ENCODE assay signal across 8 cellular contexts in genomic region chr12:94263011-94263786, GRCh38.
DNase-seq lines count a peak whose midpoint lies in the region; ATAC-seq and TF ChIP-seq lines count a peak whose summit lies in the region.

No MANE protein-coding gene starts in this region.

- H3K36me3 Mint-ChIP-seq in T-helper 1 cell treated with Interleukin-12 subunit alpha and Interleukin-12 subunit beta and Interleukin-4 antibody, amounts not matched to agents 30 μg/mL and 1 μg/mL, for 36 hours (ENCODE audit: low read depth), result peaks cover 48% of the 10 kb centered on the region

- peak; percentile 36 for DNase-seq in GM12864 (ENCODE audit: low read depth)
- no peak for DNase-seq in ascending aorta (ENCODE audit: low spot score in 2 of 2)
- DNase-seq in mucosa of gallbladder (ENCODE audit: low spot score), result peak; percentile 15
- DNase-seq in stimulated activated naive CD8-positive, alpha-beta T cell treated with anti-CD3 and anti-CD28 coated beads, Interleukin-15, Interleukin-2, amounts not matched to agents 100 U/mL and 50 U/mL, for 24 hours, result peak; percentile 80
- no peak for DNase-seq in DMS79 treated with DMSO at 0.1 percent for 48 hours (lab: John Stamatoyannopoulos, UW)

- H3K9me3 ChIP-seq in ascending aorta, result no peaks in the 10 kb centered on the region

- H3K4me1 Mint-ChIP-seq in T-helper 1 cell treated with Interleukin-12 subunit alpha and Interleukin-12 subunit beta and Interleukin-4 antibody, amounts not matched to agents 30 μg/mL and 1 μg/mL, for 36 hours (ENCODE audit: low read depth), result peaks cover 47% of the 10 kb centered on the region

- peak overlapping the region; percentile 75 to 81 for H3K27ac ChIP-seq in ascending aorta

- intact Hi-C loops in ascending aorta (cut with DNase I), result loop anchor here (5.0 kb wide), 2 partner anchors 44 to 199 kb away; no protein-coding TSS in a partner anchor

- peak overlapping the region; percentile 94 for H3K27ac Mint-ChIP-seq in T-helper 1 cell treated with Interleukin-12 subunit alpha and Interleukin-12 subunit beta and Interleukin-4 antibody, amounts not matched to agents 30 μg/mL and 1 μg/mL, for 36 hours

- peaks cover 0 to 6% of the 10 kb centered on the region in 2 donors for H3K4me1 ChIP-seq in ascending aorta

- peak; percentile 25 for ATAC-seq in HG02938 (IDR thresholded peaks at IDR 0.05; ENCODE audit: unreplicated experiment)
- peak; percentile 76 for ATAC-seq in stimulated activated naive CD8-positive, alpha-beta T cell treated with anti-CD3 and anti-CD28 coated beads, Interleukin-15, Interleukin-2, amounts not matched to agents 100 U/mL and 50 U/mL, for 24 hours
- no peak for ATAC-seq in HG03039 (IDR thresholded peaks at IDR 0.05; ENCODE audit: unreplicated experiment)

- H3K27me3 ChIP-seq in ascending aorta, result no peaks in the 10 kb centered on the region

- no peaks in the 10 kb centered on the region for H3K9me3 Mint-ChIP-seq in T-helper 1 cell treated with Interleukin-12 subunit alpha and Interleukin-12 subunit beta and Interleukin-4 antibody, amounts not matched to agents 30 μg/mL and 1 μg/mL, for 36 hours

- H3K36me3 ChIP-seq in ascending aorta, result no peaks in the 10 kb centered on the region

- H3K4me3 Mint-ChIP-seq in T-helper 1 cell treated with Interleukin-12 subunit alpha and Interleukin-12 subunit beta and Interleukin-4 antibody, amounts not matched to agents 30 μg/mL and 1 μg/mL, for 36 hours, result peak overlapping the region; percentile 74

- TF ChIP-seq CTCF in GM12864 (IDR thresholded peaks at IDR 0.05; ENCODE audit: low read depth, low read length, missing control alignments) (no peak), ascending aorta (IDR thresholded peaks at IDR 0.05) (no peak)

- H3K4me3 ChIP-seq in GM12864 (ENCODE audit: low read depth, low read length) (peak overlapping the region; percentile 50), ascending aorta (peak overlapping the region; percentile 46 to 67)

- H3K27me3 Mint-ChIP-seq in T-helper 1 cell treated with Interleukin-12 subunit alpha and Interleukin-12 subunit beta and Interleukin-4 antibody, amounts not matched to agents 30 μg/mL and 1 μg/mL, for 36 hours (ENCODE audit: low read depth), result no peaks in the 10 kb centered on the region

Comparison
In these comparisons a context has a peak if more than half of its experiments do, and no peak if none do; other contexts are left out.
1. DNase-seq: peak in GM12864 (single experiment), mucosa of gallbladder (single experiment) and stimulated activated naive CD8-positive, alpha-beta T cell treated with anti-CD3 and anti-CD28 coated beads, Interleukin-15, Interleukin-2, amounts not matched to agents 100 U/mL and 50 U/mL, for 24 hours (single experiment); none in ascending aorta (0 of 2) and DMS79 treated with DMSO at 0.1 percent for 48 hours (single experiment).